ENCODE assay signal across 9 cellular contexts in the genomic region with DNA sequence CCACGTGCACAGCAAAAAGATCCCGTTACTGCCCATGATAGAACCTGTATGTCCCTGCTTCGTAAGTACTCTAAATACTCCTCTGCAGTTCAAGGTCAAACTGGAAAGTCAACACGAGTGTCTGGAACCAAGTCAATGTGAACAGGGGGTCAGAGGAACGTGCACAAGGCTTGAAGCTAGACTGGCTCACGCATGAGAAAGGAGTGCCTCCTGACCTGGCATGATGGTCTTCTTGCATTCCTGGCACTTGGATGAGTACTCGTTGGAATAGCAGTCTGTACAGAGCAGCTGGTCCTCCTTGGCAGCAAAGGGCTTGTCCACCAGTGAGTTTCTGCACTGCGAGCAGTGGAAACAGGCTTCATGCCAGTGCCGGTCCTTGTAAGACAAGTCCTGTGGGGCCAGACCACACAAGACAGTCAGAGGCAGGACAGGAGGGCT. TPM values are rescaled to one million over a fixed set of nuclear protein-coding genes. Genes with fewer than 3 reads are reported as not detected.
A peak's percentile ranks its signal among the peaks of the same experiment; 100 is the strongest.
DNase-seq lines count a peak whose midpoint lies in the region; ATAC-seq and TF ChIP-seq lines count a peak whose summit lies in the region.
"Had no signal": no experiment of that assay in that cellular context is flagged by ENCODE, and none has a peak within 500 bp of the region (broad histone marks: within the 10 kb centered on the region; RNA-seq: fewer than 3 reads in every experiment).

No MANE protein-coding gene starts in this region.

- H3K36me3 ChIP-seq in esophagus muscularis mucosa (peaks cover 0 to 61% (median 21%) of the 10 kb centered on the region in 4 donors), rectal smooth muscle tissue (ENCODE audit: control insufficient read depth, insufficient read depth, low read length) (no peaks in the 10 kb centered on the region), Karpas-422 (ENCODE audit: insufficient read depth, low read length) (no peaks in the 10 kb centered on the region)

- TF ChIP-seq CTCF in esophagus muscularis mucosa (IDR thresholded peaks at IDR 0.05) = no peak

- H2AFZ ChIP-seq in Karpas-422 (ENCODE audit: low read length) = no peak overlapping the region

- H3K27ac Mint-ChIP-seq in activated naive CD4-positive, alpha-beta T cell treated with anti-CD3 and anti-CD28 coated beads, Interleukin-2, amount 50 U/mL, for 72 hours = no peak overlapping the region

- H3K79me2 ChIP-seq in Karpas-422 (ENCODE audit: low read length) = no peaks in the 10 kb centered on the region

- H3K36me3 Mint-ChIP-seq in activated naive CD4-positive, alpha-beta T cell treated with anti-CD3 and anti-CD28 coated beads, Interleukin-2, amount 50 U/mL, for 72 hours = no peaks in the 10 kb centered on the region

- no peaks in the 10 kb centered on the region for H4K20me1 ChIP-seq in Karpas-422 (ENCODE audit: insufficient read depth, low read depth, low read length)

- H3K27ac ChIP-seq in esophagus muscularis mucosa (replicated peaks in 1 of 4) (peak overlapping the region; percentile 57 to 74 (median 60)), rectal smooth muscle tissue (ENCODE audit: low read depth, low read length) (peak overlapping the region; percentile 23), Karpas-422 (ENCODE audit: low read length) (no peak overlapping the region)

- no peak for TF ChIP-seq POLR2A in esophagus muscularis mucosa (IDR thresholded peaks at IDR 0.05; ENCODE audit: low read depth)

- DNase-seq in esophagus muscularis mucosa (ENCODE audit: extremely low spot score) (no peak), OCI-M1 (lab: John Stamatoyannopoulos, UW) (no peak), Karpas-422 (no peak)
- DNase-seq in activated naive CD4-positive, alpha-beta T cell treated with anti-CD3 and anti-CD28 coated beads, Interleukin-2, amount 50 U/mL, for 72 hours (ENCODE audit: low spot score in 2 of 2) = no peak
- DNase-seq: activated gamma-delta T cell treated with Interleukin-2 at 50 U/mL for 16 hours had no signal

- no peaks in the 10 kb centered on the region for H3K9me3 ChIP-seq in esophagus muscularis mucosa
- no peaks in the 10 kb centered on the region for H3K9me3 ChIP-seq in Karpas-422 (ENCODE audit: low read length)

- H3K9ac ChIP-seq in rectal smooth muscle tissue (ENCODE audit: low read length) = no peak overlapping the region
- no peak overlapping the region for H3K9ac ChIP-seq in Karpas-422 (ENCODE audit: low read length)

- H3K4me3 ChIP-seq in esophagus muscularis mucosa = no peak overlapping the region
- no peak overlapping the region for H3K4me3 ChIP-seq in rectal smooth muscle tissue (ENCODE audit: low read length)
- H3K4me3 ChIP-seq in Karpas-422 (ENCODE audit: low read length) = no peak overlapping the region

- no peaks in the 10 kb centered on the region for H3K9me3 Mint-ChIP-seq in activated naive CD4-positive, alpha-beta T cell treated with anti-CD3 and anti-CD28 coated beads, Interleukin-2, amount 50 U/mL, for 72 hours

- no peak for TF ChIP-seq EP300 in esophagus muscularis mucosa (IDR thresholded peaks at IDR 0.05)

- WGBS in esophagus muscularis mucosa = 50% methylated on average over 9 of the region's 9 CpGs

- no peaks in the 10 kb centered on the region for H3K9me2 ChIP-seq in Karpas-422 (replicated peaks; ENCODE audit: insufficient read depth, low read length)

- intact Hi-C loops in esophagus muscularis mucosa (cut with DNase I) = no loop called here

- no peak overlapping the region for H3K4me2 ChIP-seq in Karpas-422 (ENCODE audit: low read depth, low read length, poor library complexity, severe bottlenecking)

- H3K4me1 ChIP-seq in esophagus muscularis mucosa (peaks cover 69 to 82% (median 79%) of the 10 kb centered on the region in 4 donors), rectal smooth muscle tissue (ENCODE audit: control insufficient read depth, insufficient read depth, low read length) (peaks cover 4% of the 10 kb centered on the region), Karpas-422 (ENCODE audit: low read length) (peaks cover 11% of the 10 kb centered on the region)

- H3K27me3 ChIP-seq in esophagus muscularis mucosa (no peaks in the 10 kb centered on the region), rectal smooth muscle tissue (ENCODE audit: control insufficient read depth, insufficient read depth, low read length) (no peaks in the 10 kb centered on the region), Karpas-422 (ENCODE audit: low read length) (no peaks in the 10 kb centered on the region)

- ATAC-seq in GM18909 (IDR thresholded peaks at IDR 0.05; ENCODE audit: poor library complexity, unreplicated experiment) (peak; percentile 12), HG03460 (IDR thresholded peaks at IDR 0.05; ENCODE audit: unreplicated experiment) (peak; percentile 16), HG02970 (IDR thresholded peaks at IDR 0.05; ENCODE audit: low FRiP score, unreplicated experiment) (no peak)
- ATAC-seq in activated naive CD4-positive, alpha-beta T cell treated with anti-CD3 and anti-CD28 coated beads, Interleukin-2, amount 50 U/mL, for 72 hours = no peak

RNA-seq across cellular contexts. Expression of a gene that starts 25.5 kb away (rescaled TPM):
- total RNA-seq in esophagus muscularis mucosa = 100 to 1,000 TPM in 1 of 4 donors, 10 to 100 TPM in 3; 81.8 to 114 (median 87.9) TPM
- total RNA-seq in Karpas-422 (2014; rRNA removed; shearing (Covaris generic); ENCODE audit: low replicate concordance) = 0.26 TPM in 1 of 2 replicates, not detected in the other
- total RNA-seq in activated naive CD4-positive, alpha-beta T cell treated with anti-CD3 and anti-CD28 coated beads, Interleukin-2, amount 50 U/mL, for 72 hours = 1 to 10 TPM; 2.6 to 3.0 TPM

RNA-seq across cellular contexts. Expression of a gene that starts 36.0 kb away (rescaled TPM):
- 10 to 100 TPM; 16.4 to 19.5 (median 17.7) TPM for total RNA-seq in esophagus muscularis mucosa
- total RNA-seq in Karpas-422 (2014; rRNA removed; shearing (Covaris generic); ENCODE audit: low replicate concordance) = 26.3 and 42.4 TPM in 2 replicates
- 10 to 100 TPM; 24.1 to 25.0 TPM for total RNA-seq in activated naive CD4-positive, alpha-beta T cell treated with anti-CD3 and anti-CD28 coated beads, Interleukin-2, amount 50 U/mL, for 72 hours

RNA-seq across cellular contexts. Expression of a gene that starts 43.8 kb away (rescaled TPM):
- total RNA-seq in esophagus muscularis mucosa = 10 to 100 TPM; 20.8 to 34.4 (median 27.9) TPM
- 23.0 and 30.2 TPM in 2 replicates for total RNA-seq in Karpas-422 (2014; rRNA removed; shearing (Covaris generic); ENCODE audit: low replicate concordance)
- total RNA-seq in activated naive CD4-positive, alpha-beta T cell treated with anti-CD3 and anti-CD28 coated beads, Interleukin-2, amount 50 U/mL, for 72 hours = 10 to 100 TPM; 15.9 to 22.6 TPM

Comparison
In these comparisons a context has a peak if more than half of its experiments do, and no peak if none do; other contexts are left out.
1. ATAC-seq: peak in GM18909 (single experiment) and HG03460 (single experiment); none in HG02970 (single experiment) and activated naive CD4-positive, alpha-beta T cell treated with anti-CD3 and anti-CD28 coated beads, Interleukin-2, amount 50 U/mL, for 72 hours (0 of 2).
2. RNA of a gene that starts 25.5 kb away (total RNA-seq): 81.8 to 114 TPM in esophagus muscularis mucosa; 2.6 to 3.0 TPM in activated naive CD4-positive, alpha-beta T cell treated with anti-CD3 and anti-CD28 coated beads, Interleukin-2, amount 50 U/mL, for 72 hours and 0.26 TPM in Karpas-422; every median in the first group is over 10 times any median in the second.